Comparison of ENCODE assay signal across 12 cellular contexts in genomic region chr10:79275431-79275851, GRCh38.
DNase-seq lines count a peak whose midpoint lies in the region; ATAC-seq and TF ChIP-seq lines count a peak whose summit lies in the region.
"Had no signal": no experiment of that assay in that cellular context is flagged by ENCODE, and none has a peak within 500 bp of the region (broad histone marks: within the 10 kb centered on the region; RNA-seq: fewer than 3 reads in every experiment).

No MANE protein-coding gene starts in this region.

- H3K36me3 Mint-ChIP-seq in HFFc6 (ENCODE audit: low read depth): peaks cover under 1% of the 10 kb centered on the region
- H3K36me3 Mint-ChIP-seq in activated T-helper 1 cell treated with anti-CD3 and anti-CD28 coated beads, Interleukin-12 subunit alpha, Interleukin-12 subunit beta, Interleukin-2, Interleukin-4 antibody, amounts not matched to agents 30 ng/mL and 10 ng/mL and 1 ng/mL, durations not matched to agents 14 hours and 24 hours and 36 hours (ENCODE audit: low read depth): peaks cover 14% of the 10 kb centered on the region

- H3K9me3 ChIP-seq in subcutaneous abdominal adipose tissue (ENCODE audit: control insufficient read depth in 5 of 5, low read length in 5 of 5): no peaks in the 10 kb centered on the region

- no peak overlapping the region for H4K8ac ChIP-seq in mesendoderm (ENCODE audit: low read depth, low read length)

- H3K4ac ChIP-seq in mesendoderm (ENCODE audit: low read depth, low read length): no peak overlapping the region

- H3K56ac ChIP-seq in mesendoderm (ENCODE audit: low read length): no peak overlapping the region

- no peak overlapping the region for H3K23ac ChIP-seq in mesendoderm (ENCODE audit: low read length)

- H3K4me1 ChIP-seq in subcutaneous abdominal adipose tissue (ENCODE audit: control insufficient read depth in 5 of 5, insufficient read depth in 5 of 5, low read length in 5 of 5) (peaks cover 9 to 52% (median 49%) of the 10 kb centered on the region in 5 donors), mesendoderm (ENCODE audit: control insufficient read depth, low read depth, low read length) (no peaks in the 10 kb centered on the region)

- H3K4me2 ChIP-seq in mesendoderm (ENCODE audit: low read length): no peak overlapping the region

- H3K27ac ChIP-seq in dorsolateral prefrontal cortex: peak overlapping the region; percentile 78 to 98 (median 92)
- H3K27ac ChIP-seq in subcutaneous abdominal adipose tissue (ENCODE audit: low read depth, low read length): peak overlapping the region; percentile 84
- no peak overlapping the region for H3K27ac ChIP-seq in mesendoderm (ENCODE audit: low read depth, low read length)

- H3K18ac ChIP-seq in mesendoderm (ENCODE audit: low read length): no peak overlapping the region

- no peak overlapping the region for H2BK5ac ChIP-seq in mesendoderm (ENCODE audit: low read length)

- peaks cover 29% of the 10 kb centered on the region for H3K4me1 Mint-ChIP-seq in HFFc6 (ENCODE audit: low read depth)
- no peaks in the 10 kb centered on the region for H3K4me1 Mint-ChIP-seq in activated T-helper 1 cell treated with anti-CD3 and anti-CD28 coated beads, Interleukin-12 subunit alpha, Interleukin-12 subunit beta, Interleukin-2, Interleukin-4 antibody, amounts not matched to agents 30 ng/mL and 10 ng/mL and 1 ng/mL, durations not matched to agents 14 hours and 24 hours and 36 hours (ENCODE audit: low read depth)

- WGBS in mesendoderm (ENCODE audit: extremely low coverage, insufficient coverage, low lambda C conversion rate): no CpG with 5 or more reads among the region's 10 CpGs

- H3K27me3 Mint-ChIP-seq in HFFc6 (ENCODE audit: insufficient read depth): peaks cover 5% of the 10 kb centered on the region
- H3K27me3 Mint-ChIP-seq in activated T-helper 1 cell treated with anti-CD3 and anti-CD28 coated beads, Interleukin-12 subunit alpha, Interleukin-12 subunit beta, Interleukin-2, Interleukin-4 antibody, amounts not matched to agents 30 ng/mL and 10 ng/mL and 1 ng/mL, durations not matched to agents 14 hours and 24 hours and 36 hours (ENCODE audit: insufficient read depth): no peaks in the 10 kb centered on the region
- H3K27me3 Mint-ChIP-seq: activated naive CD8-positive, alpha-beta T cell treated with anti-CD3 and anti-CD28 coated beads, Interleukin-2, amount 10 ng/mL, durations not matched to agents 7 days and 5 days; memory B cell; T-cell had no signal

- H3K36me3 ChIP-seq in subcutaneous abdominal adipose tissue (ENCODE audit: control insufficient read depth in 5 of 5, insufficient read depth in 5 of 5, low read length in 5 of 5) (peaks cover 0 to 41% (median 37%) of the 10 kb centered on the region in 5 donors), mesendoderm (ENCODE audit: control insufficient read depth, insufficient read depth, low read length) (peaks cover 6% of the 10 kb centered on the region)

- H3K4me3 ChIP-seq in dorsolateral prefrontal cortex (peak overlapping the region in 19 of 59 donors; percentile 5 to 44 (median 24)), subcutaneous abdominal adipose tissue (ENCODE audit: low read depth in 1 of 5, low read length in 5 of 5) (no peak overlapping the region), mesendoderm (ENCODE audit: low read length) (no peak overlapping the region)

- peak; percentile 78 for DNase-seq in HFFc6
- peak in 8 of 10 donors; percentile 51 to 77 (median 60) for DNase-seq in dorsolateral prefrontal cortex
- DNase-seq in medulla oblongata (ENCODE audit: extremely low spot score): peak; percentile 69
- DNase-seq in inferior parietal cortex (ENCODE audit: extremely low spot score): no peak
- no peak for DNase-seq in activated T-helper 1 cell treated with anti-CD3 and anti-CD28 coated beads, Interleukin-12 subunit alpha, Interleukin-12 subunit beta, Interleukin-2, Interleukin-4 antibody, amounts not matched to agents 30 ng/mL and 10 ng/mL and 1 ng/mL, durations not matched to agents 14 hours and 24 hours and 36 hours (ENCODE audit: low spot score)
- DNase-seq in mesendoderm: no peak
- DNase-seq: activated naive CD8-positive, alpha-beta T cell treated with anti-CD3 and anti-CD28 coated beads, Interleukin-2, amount 10 ng/mL, durations not matched to agents 7 days and 5 days; NCI-H1417; T-cell had no signal

- peak overlapping the region; percentile 77 for H3K27ac Mint-ChIP-seq in HFFc6
- H3K27ac Mint-ChIP-seq in activated T-helper 1 cell treated with anti-CD3 and anti-CD28 coated beads, Interleukin-12 subunit alpha, Interleukin-12 subunit beta, Interleukin-2, Interleukin-4 antibody, amounts not matched to agents 30 ng/mL and 10 ng/mL and 1 ng/mL, durations not matched to agents 14 hours and 24 hours and 36 hours: no peak overlapping the region
- H3K27ac Mint-ChIP-seq: activated naive CD8-positive, alpha-beta T cell treated with anti-CD3 and anti-CD28 coated beads, Interleukin-2, amount 10 ng/mL, durations not matched to agents 7 days and 5 days; memory B cell; T-cell had no signal

- no peaks in the 10 kb centered on the region for H3K9me3 Mint-ChIP-seq in HFFc6
- H3K9me3 Mint-ChIP-seq in activated T-helper 1 cell treated with anti-CD3 and anti-CD28 coated beads, Interleukin-12 subunit alpha, Interleukin-12 subunit beta, Interleukin-2, Interleukin-4 antibody, amounts not matched to agents 30 ng/mL and 10 ng/mL and 1 ng/mL, durations not matched to agents 14 hours and 24 hours and 36 hours: no peaks in the 10 kb centered on the region
- H3K9me3 Mint-ChIP-seq: activated naive CD8-positive, alpha-beta T cell treated with anti-CD3 and anti-CD28 coated beads, Interleukin-2, amount 10 ng/mL, durations not matched to agents 7 days and 5 days; memory B cell; T-cell had no signal

- peaks cover 8% of the 10 kb centered on the region for H3K79me1 ChIP-seq in mesendoderm (ENCODE audit: low read length)

- H3K79me2 ChIP-seq in mesendoderm (ENCODE audit: control insufficient read depth, insufficient read depth, low read length): no peaks in the 10 kb centered on the region

- H3K9ac ChIP-seq in subcutaneous abdominal adipose tissue (ENCODE audit: low read length in 5 of 5): peak overlapping the region in 1 of 5 donors; percentile 24
- H3K9ac ChIP-seq in mesendoderm (ENCODE audit: low read length): no peak overlapping the region

- H4K5ac ChIP-seq in mesendoderm (ENCODE audit: low read length): no peak overlapping the region

- intact Hi-C loops in dorsolateral prefrontal cortex (cut with DNase I): loop anchor here (1.0 to 10.0 kb wide), 4 partner anchors 31 to 71 kb away; partner anchors contain the start of gene PPIF (in 1 of the 2)
- intact Hi-C loops in activated T-helper 1 cell treated with anti-CD3 and anti-CD28 coated beads, Interleukin-12 subunit alpha, Interleukin-12 subunit beta, Interleukin-2, Interleukin-4 antibody, amounts not matched to agents 30 ng/mL and 10 ng/mL and 1 ng/mL, durations not matched to agents 14 hours and 24 hours and 36 hours (cut with micrococcal nuclease): no loop called here

- H2BK120ac ChIP-seq in mesendoderm (ENCODE audit: low read depth, low read length): no peak overlapping the region

- H3K27me3 ChIP-seq in dorsolateral prefrontal cortex: no peaks in the 10 kb centered on the region
- H3K27me3 ChIP-seq in subcutaneous abdominal adipose tissue (ENCODE audit: control insufficient read depth in 5 of 5, insufficient read depth in 4 of 5, low read length in 5 of 5): no peaks in the 10 kb centered on the region
- no peaks in the 10 kb centered on the region for H3K27me3 ChIP-seq in mesendoderm (ENCODE audit: insufficient read depth, low read length, poor library complexity)

- H3K4me3 Mint-ChIP-seq in HFFc6: no peak overlapping the region; the same call in 1 of the 2 replicates
- no peak overlapping the region for H3K4me3 Mint-ChIP-seq in activated T-helper 1 cell treated with anti-CD3 and anti-CD28 coated beads, Interleukin-12 subunit alpha, Interleukin-12 subunit beta, Interleukin-2, Interleukin-4 antibody, amounts not matched to agents 30 ng/mL and 10 ng/mL and 1 ng/mL, durations not matched to agents 14 hours and 24 hours and 36 hours
- H3K4me3 Mint-ChIP-seq: activated naive CD8-positive, alpha-beta T cell treated with anti-CD3 and anti-CD28 coated beads, Interleukin-2, amount 10 ng/mL, durations not matched to agents 7 days and 5 days; memory B cell; T-cell had no signal

- no peak for ATAC-seq in HG02759 (IDR thresholded peaks at IDR 0.05; ENCODE audit: unreplicated experiment)
- ATAC-seq: T-cell had no signal

- H2BK15ac ChIP-seq in mesendoderm (replicated peaks; ENCODE audit: low read depth): no peak overlapping the region

- H2AK5ac ChIP-seq in mesendoderm (ENCODE audit: low read length): no peak overlapping the region

- TF ChIP-seq CTCF in HFFc6 (IDR thresholded peaks at IDR 0.05) (no peak), dorsolateral prefrontal cortex (IDR thresholded peaks at IDR 0.05 in 54 of 56, conservative IDR thresholded peaks at IDR 0.05 in 2 of 56; ENCODE audit: low read depth in 1 of 56, partially characterized antibody in 56 of 56) (no peak)

Comparison
In these comparisons a context has a peak if more than half of its experiments do, and no peak if none do; other contexts are left out.
1. DNase-seq: peak in HFFc6 (single experiment), dorsolateral prefrontal cortex (8 of 10) and medulla oblongata (single experiment); none in inferior parietal cortex (single experiment), activated T-helper 1 cell treated with anti-CD3 and anti-CD28 coated beads, Interleukin-12 subunit alpha, Interleukin-12 subunit beta, Interleukin-2, Interleukin-4 antibody, amounts not matched to agents 30 ng/mL and 10 ng/mL and 1 ng/mL, durations not matched to agents 14 hours and 24 hours and 36 hours (single experiment) and mesendoderm (single experiment).